ENCODE assay signal across 8 cellular contexts in genomic region chr1:44776749-44777068, GRCh38. TPM values are rescaled to one million over a fixed set of nuclear protein-coding genes. Genes with fewer than 3 reads are reported as not detected.
A peak's percentile ranks its signal among the peaks of the same experiment; 100 is the strongest.
DNase-seq lines count a peak whose midpoint lies in the region; TF ChIP-seq lines count a peak whose summit lies in the region.

No MANE protein-coding gene starts in this region.

- peaks cover 25 to 58% of the 10 kb centered on the region in 2 donors for H3K36me3 Mint-ChIP-seq in CD4-positive, alpha-beta memory T cell
- H3K36me3 Mint-ChIP-seq in endothelial cell (ENCODE audit: low read depth, unreplicated experiment), result peaks cover 32% of the 10 kb centered on the region

- peak overlapping the region; percentile 89 to 98 (median 94) for H3K4me3 Mint-ChIP-seq in CD4-positive, alpha-beta memory T cell
- H3K4me3 Mint-ChIP-seq in endothelial cell (ENCODE audit: unreplicated experiment), result peak overlapping the region; percentile 97

- no peaks in the 10 kb centered on the region for H3K27me3 ChIP-seq in CD4-positive, alpha-beta memory T cell (ENCODE audit: insufficient read depth, low read length)
- H3K27me3 ChIP-seq in PC-9 (ENCODE audit: insufficient read depth, low read depth) (no peaks in the 10 kb centered on the region), neutrophil (no peaks in the 10 kb centered on the region)

- H3K4me1 Mint-ChIP-seq in CD4-positive, alpha-beta memory T cell, result peaks cover 24 to 56% (median 33%) of the 10 kb centered on the region in 4 donors
- peaks cover 22% of the 10 kb centered on the region for H3K4me1 Mint-ChIP-seq in endothelial cell (ENCODE audit: unreplicated experiment)

- H3K27ac ChIP-seq in CD4-positive, alpha-beta memory T cell (ENCODE audit: low read depth, low read length), result peak overlapping the region; percentile 78
- H3K27ac ChIP-seq in PC-9, result peak overlapping the region; percentile 98
- peak overlapping the region; percentile 91 for H3K27ac ChIP-seq in neutrophil

- CTCF ChIA-PET in CD4-positive, alpha-beta memory T cell (lab: Charles Lee; ENCODE audit: partially characterized antibody), result interaction anchor here (0.6 to 6.1 kb wide), 10 partner anchors 9 to 524 kb away, joined by 3 to 53 read pairs (median 6); partner anchors contain the start of genes BEST4, EIF2B3, PLK3 and RNU5D-1
- CTCF ChIA-PET in PC-9 (lab: Charles Lee), result interaction anchor here (1.0 to 1.2 kb wide), 3 partner anchors 17 to 45 kb away, joined by 3 to 4 read pairs (median 3); partner anchors contain the start of gene PLK3

- H3K9me3 Mint-ChIP-seq in CD4-positive, alpha-beta memory T cell, result no peaks in the 10 kb centered on the region
- H3K9me3 Mint-ChIP-seq in endothelial cell (ENCODE audit: unreplicated experiment), result no peaks in the 10 kb centered on the region

- no peaks in the 10 kb centered on the region for H3K27me3 Mint-ChIP-seq in CD4-positive, alpha-beta memory T cell
- H3K27me3 Mint-ChIP-seq in endothelial cell (ENCODE audit: unreplicated experiment), result peaks cover 12% of the 10 kb centered on the region

- TF ChIP-seq CTCF in PC-9 (conservative IDR thresholded peaks at IDR 0.05) (no peak), endothelial cell (IDR thresholded peaks at IDR 0.05; ENCODE audit: unreplicated experiment) (no peak), neutrophil (IDR thresholded peaks at IDR 0.05) (no peak)

- H2AFZ ChIP-seq in PC-9, result no peak overlapping the region

- DNase-seq in CD4-positive, alpha-beta memory T cell, result no peak
- DNase-seq in PC-9 (no peak), endothelial cell (ENCODE audit: low spot score) (no peak), DMS53 (lab: John Stamatoyannopoulos, UW) (no peak), NCI-H2227 treated with DMSO at 0.1 percent for 48 hours (lab: John Stamatoyannopoulos, UW) (no peak), NCI-H446 treated with DMSO at 0.1 percent for 48 hours (lab: John Stamatoyannopoulos, UW) (no peak)
- no peak for DNase-seq in stimulated activated CD4-positive, alpha-beta T cell treated with anti-CD3 and anti-CD28 coated beads, Interleukin-4, amount 100 ng/mL, for 1 hour

- no peaks in the 10 kb centered on the region for H3K9me3 ChIP-seq in CD4-positive, alpha-beta memory T cell (ENCODE audit: control insufficient read depth in 1 of 2, low read length in 2 of 2)
- no peaks in the 10 kb centered on the region for H3K9me3 ChIP-seq in PC-9 (ENCODE audit: insufficient read depth, low read depth)
- no peaks in the 10 kb centered on the region for H3K9me3 ChIP-seq in neutrophil

- peaks cover 60% of the 10 kb centered on the region for H3K79me2 ChIP-seq in PC-9 (ENCODE audit: low read depth)

- peaks cover 30% of the 10 kb centered on the region for H3K36me3 ChIP-seq in CD4-positive, alpha-beta memory T cell (ENCODE audit: insufficient read depth, low read length)
- peaks cover 49% of the 10 kb centered on the region for H3K36me3 ChIP-seq in PC-9 (ENCODE audit: low read depth)
- peaks cover 40% of the 10 kb centered on the region for H3K36me3 ChIP-seq in neutrophil

- peak overlapping the region; percentile 84 for H3K4me2 ChIP-seq in PC-9

- peak overlapping the region; percentile 82 to 98 (median 95) for H3K27ac Mint-ChIP-seq in CD4-positive, alpha-beta memory T cell
- H3K27ac Mint-ChIP-seq in endothelial cell (ENCODE audit: unreplicated experiment), result peak overlapping the region; percentile 70

- peaks cover 80% of the 10 kb centered on the region for H3F3A ChIP-seq in PC-9 (ENCODE audit: insufficient read depth, low read depth)

- no peaks in the 10 kb centered on the region for H3K9me2 ChIP-seq in PC-9 (ENCODE audit: insufficient read depth)

- POLR2A ChIA-PET in CD4-positive, alpha-beta memory T cell (lab: Charles Lee; ENCODE audit: partially characterized antibody), result interaction anchor here (0.6 to 5.4 kb wide), 22 partner anchors 9 to 910 kb away, joined by 3 to 126 read pairs (median 11); partner anchors contain the start of genes AKR1A1, BEST4, BTBD19 and DYNLT4
- POLR2A ChIA-PET in PC-9 (lab: Charles Lee; ENCODE audit: unreplicated experiment), result interaction anchor here (0.6 kb wide), 1 partner anchor 23 kb away, joined by 4 read pairs; the partner anchor contains the start of gene PLK3

- H4K20me1 ChIP-seq in PC-9 (ENCODE audit: insufficient read depth), result peaks cover 43% of the 10 kb centered on the region

- intact Hi-C loops in CD4-positive, alpha-beta memory T cell (cut with micrococcal nuclease), result no loop called here
- intact Hi-C loops in PC-9 (cut with micrococcal nuclease; ENCODE audit: unreplicated experiment), result no loop called here

- H3K4me1 ChIP-seq in CD4-positive, alpha-beta memory T cell (ENCODE audit: insufficient read depth, low read length), result peaks cover 25% of the 10 kb centered on the region
- peaks cover 22% of the 10 kb centered on the region for H3K4me1 ChIP-seq in PC-9 (replicated peaks; ENCODE audit: insufficient read depth)
- peaks cover 19% of the 10 kb centered on the region in 2 experiments for H3K4me1 ChIP-seq in neutrophil (ENCODE audit: control insufficient read depth in 1 of 2, insufficient read depth in 1 of 2, low read depth in 1 of 2, low read length in 1 of 2)

- no TSS peak for BruUV-seq in PC-9 (replicated peaks; lab: Mats Ljungman, UMichigan)

- peak overlapping the region; percentile 87 to 88 for H3K4me3 ChIP-seq in CD4-positive, alpha-beta memory T cell (ENCODE audit: low read length in 2 of 2)
- H3K4me3 ChIP-seq in PC-9, result peak overlapping the region; percentile 95
- H3K4me3 ChIP-seq in neutrophil (ENCODE audit: low read depth in 1 of 2, low read length in 1 of 2), result no peak overlapping the region

RNA-seq across cellular contexts. Expression of gene RPS8, which starts 1.4 kb away (rescaled TPM):
- 1,000 to 10,000 TPM; 2,728 to 2,811 TPM for total RNA-seq in CD4-positive, alpha-beta memory T cell
- 1,000 to 10,000 TPM in 1 of 2 donors, 100 to 1,000 TPM in 1; 778 to 1,323 TPM for polyA plus RNA-seq in CD4-positive, alpha-beta memory T cell
- 2,059 and 2,176 TPM in 2 replicates for total RNA-seq in PC-9 (2021)
- 1,789 TPM for total RNA-seq in endothelial cell (ENCODE audit: unreplicated experiment)

RNA-seq across cellular contexts. Expression of gene BEST4, which starts 11.3 kb away (rescaled TPM):
- total RNA-seq in CD4-positive, alpha-beta memory T cell, result 1 to 10 TPM; 1.2 to 1.6 TPM
- polyA plus RNA-seq in CD4-positive, alpha-beta memory T cell, result under 1 TPM in 1 of 2 donors, not detected in 1; 0.20 TPM
- 0.70 and 1.3 TPM in 2 replicates for total RNA-seq in PC-9 (2021)
- 0.18 TPM for total RNA-seq in endothelial cell (ENCODE audit: unreplicated experiment)

RNA-seq across cellular contexts. Expression of gene PLK3, which starts 23.5 kb away (rescaled TPM):
- total RNA-seq in CD4-positive, alpha-beta memory T cell, result 100 to 1,000 TPM; 151 to 153 TPM
- 10 to 100 TPM; 37.3 to 43.7 TPM for polyA plus RNA-seq in CD4-positive, alpha-beta memory T cell
- 12.7 and 13.0 TPM in 2 replicates for total RNA-seq in PC-9 (2021)
- total RNA-seq in endothelial cell (ENCODE audit: unreplicated experiment), result 17.2 TPM

RNA-seq across cellular contexts. Expression of gene DYNLT4, which starts 30.4 kb away (rescaled TPM):
- under 1 TPM in 1 of 2 experiments, not detected in 1; 0.47 TPM for total RNA-seq in CD4-positive, alpha-beta memory T cell
- polyA plus RNA-seq in CD4-positive, alpha-beta memory T cell, result 1 to 10 TPM; 1.0 to 1.6 TPM
- total RNA-seq in PC-9 (2021) (2.8 and 4.3 TPM in 2 replicates), endothelial cell (ENCODE audit: unreplicated experiment) (1.4 TPM)

RNA-seq across cellular contexts. Expression of gene BTBD19, which starts 31.6 kb away (rescaled TPM):
- 10 to 100 TPM; 14.8 to 16.8 TPM for total RNA-seq in CD4-positive, alpha-beta memory T cell
- polyA plus RNA-seq in CD4-positive, alpha-beta memory T cell, result under 1 TPM; 0.25 to 0.26 TPM
- total RNA-seq in PC-9 (2021), result 6.2 and 7.3 TPM in 2 replicates
- total RNA-seq in endothelial cell (ENCODE audit: unreplicated experiment), result 10.4 TPM

Comparison
In these comparisons a context has a peak if more than half of its experiments do, and no peak if none do; other contexts are left out.
1. H3K4me3 ChIP-seq: peak in CD4-positive, alpha-beta memory T cell (2 of 2) and PC-9 (single experiment); none in neutrophil (0 of 2).
2. Peak in every context shown above with its lines, with median percentiles within 50 percentile points of each other: H3K27ac ChIP-seq.